In genomic region chr22:17781319-17782031, GRCh38 we compare ENCODE assay signal across 9 cellular contexts. TPM values are rescaled to one million over a fixed set of nuclear protein-coding genes. Genes with fewer than 3 reads are reported as not detected.
A peak's percentile ranks its signal among the peaks of the same experiment; 100 is the strongest.
DNase-seq lines count a peak whose midpoint lies in the region; ATAC-seq and TF ChIP-seq lines count a peak whose summit lies in the region.
"Had no signal": no experiment of that assay in that cellular context is flagged by ENCODE, and none has a peak within 500 bp of the region (broad histone marks: within the 10 kb centered on the region; RNA-seq: fewer than 3 reads in every experiment).

No MANE protein-coding gene starts in this region.

- H3K9me3 ChIP-seq in T-helper 17 cell (ENCODE audit: control insufficient read depth, low read length, poor library complexity, severe bottlenecking): no peaks in the 10 kb centered on the region
- H3K9me3 ChIP-seq: adrenal gland, thoracic aorta had no signal

- H3K36me3 Mint-ChIP-seq in T-helper 17 cell (ENCODE audit: low read depth) (no peaks in the 10 kb centered on the region), osteocyte (ENCODE audit: unreplicated experiment) (no peaks in the 10 kb centered on the region)
- peaks cover 15% of the 10 kb centered on the region for H3K36me3 Mint-ChIP-seq in central memory CD8-positive, alpha-beta T cell (ENCODE audit: insufficient read depth)

- H3K4me3 Mint-ChIP-seq in T-helper 17 cell (peak overlapping the region; percentile 71), osteocyte (ENCODE audit: unreplicated experiment) (no peak overlapping the region)
- H3K4me3 Mint-ChIP-seq in central memory CD8-positive, alpha-beta T cell: peak overlapping the region; percentile 48

- TF ChIP-seq CTCF in GM13976 (IDR thresholded peaks at IDR 0.05; ENCODE audit: borderline replicate concordance, control extremely low read depth, extremely low read depth, insufficient read depth, missing control alignments): no peak
- TF ChIP-seq CTCF in osteocyte (IDR thresholded peaks at IDR 0.05): no peak

- H3K4me1 Mint-ChIP-seq in T-helper 17 cell (peaks cover 34% of the 10 kb centered on the region), osteocyte (ENCODE audit: unreplicated experiment) (peaks cover 38% of the 10 kb centered on the region)
- H3K4me1 Mint-ChIP-seq in central memory CD8-positive, alpha-beta T cell: peaks cover 59% of the 10 kb centered on the region

- peak; percentile 23 for ATAC-seq in HG03097 (IDR thresholded peaks at IDR 0.05; ENCODE audit: low FRiP score, unreplicated experiment)
- peak; percentile 70 for ATAC-seq in T-helper 17 cell
- peak; percentile 40 for ATAC-seq in central memory CD8-positive, alpha-beta T cell (replicated peaks; ENCODE audit: extremely low read depth, poor library complexity, severe bottlenecking)

- peak overlapping the region; percentile 83 for H3K27ac Mint-ChIP-seq in T-helper 17 cell
- peak overlapping the region; percentile 29 for H3K27ac Mint-ChIP-seq in central memory CD8-positive, alpha-beta T cell (ENCODE audit: low read depth)
- H3K27ac Mint-ChIP-seq in osteocyte (ENCODE audit: unreplicated experiment): peak overlapping the region; percentile 64

- peak; percentile 69 for DNase-seq in GM13976 (ENCODE audit: low spot score)
- DNase-seq in T-helper 17 cell: peak in 2 of 3 donors; percentile 35 to 37
- DNase-seq in central memory CD8-positive, alpha-beta T cell (ENCODE audit: low spot score in 2 of 2): peak; percentile 33 to 35
- no peak for DNase-seq in osteocyte (ENCODE audit: extremely low spot score, unreplicated experiment)
- DNase-seq in ureter (ENCODE audit: low spot score): no peak
- DNase-seq in NCI-H146 (lab: John Stamatoyannopoulos, UW): no peak

- H3K27me3 Mint-ChIP-seq in T-helper 17 cell (no peaks in the 10 kb centered on the region), osteocyte (ENCODE audit: unreplicated experiment) (no peaks in the 10 kb centered on the region)
- no peaks in the 10 kb centered on the region for H3K27me3 Mint-ChIP-seq in central memory CD8-positive, alpha-beta T cell

- H3K9me3 Mint-ChIP-seq in central memory CD8-positive, alpha-beta T cell: no peaks in the 10 kb centered on the region
- no peaks in the 10 kb centered on the region for H3K9me3 Mint-ChIP-seq in osteocyte (ENCODE audit: unreplicated experiment)

- in situ Hi-C loops in GM13976 (cut with MboI; ENCODE audit: low sequenced_read_pairs, unreplicated experiment): no loop called here

RNA-seq across cellular contexts. Expression of gene BID, which starts 7.2 kb away (rescaled TPM):
- total RNA-seq in T-helper 17 cell (10 to 100 TPM; 18.3 to 24.2 TPM), osteocyte (8.4 and 11.6 TPM in 2 replicates), ureter (31.3 TPM)

Comparison
In these comparisons a context has a peak if more than half of its experiments do, and no peak if none do; other contexts are left out.
1. DNase-seq: peak in GM13976 (single experiment), T-helper 17 cell (2 of 3) and central memory CD8-positive, alpha-beta T cell (2 of 2); none in osteocyte (single experiment), ureter (single experiment) and NCI-H146 (single experiment).
2. H3K27ac Mint-ChIP-seq: peak in every context shown above with its lines; median percentile 83 in T-helper 17 cell; 64 in osteocyte; 29 in central memory CD8-positive, alpha-beta T cell.
3. Peak in every context shown above with its lines, with median percentiles within 50 percentile points of each other: ATAC-seq.